ENCODE assay signal across 8 cellular contexts in genomic region chrX:153400146-153401132, GRCh38. TPM values are rescaled to one million over a fixed set of nuclear protein-coding genes. Genes with fewer than 3 reads are reported as not detected.
DNase-seq lines count a peak whose midpoint lies in the region; TF ChIP-seq lines count a peak whose summit lies in the region.

No MANE protein-coding gene starts in this region.

- no peak overlapping the region for H3K27ac ChIP-seq in Peyer's patch

- TF ChIP-seq CTCF in AG10803 (conservative IDR thresholded peaks at IDR 0.05; ENCODE audit: low read length) (peak; percentile 52), Peyer's patch (IDR thresholded peaks at IDR 0.05) (peak in 5 of 6 experiments; percentile 44 to 64 (median 52))

- H3K9me3 ChIP-seq in Peyer's patch: no peaks in the 10 kb centered on the region

- H3K4me1 ChIP-seq in Peyer's patch: no peaks in the 10 kb centered on the region

- DNase-seq in AG10803 (ENCODE audit: low read depth) (no peak), H4 (ENCODE audit: low spot score) (peak; percentile 31), Peyer's patch (peak in 2 of 3 donors; percentile 20 to 66), iPS-NIHi11 (ENCODE audit: low spot score) (peak; percentile 89), COR-L47 (lab: John Stamatoyannopoulos, UW) (no peak), pons (ENCODE audit: low spot score) (no peak)
- DNase-seq in activated effector memory CD4-positive, alpha-beta T cell treated with anti-CD3 and anti-CD28 coated beads, Interleukin-2, amount 50 U/mL, for 16 hours: peak; percentile 83
- peak; percentile 41 for DNase-seq in stimulated activated CD8-positive, alpha-beta memory T cell treated with anti-CD3 and anti-CD28 coated beads, Interleukin-4, amount 100 ng/mL, for 24 hours (ENCODE audit: low read depth)

- TF ChIP-seq POLR2A in Peyer's patch (IDR thresholded peaks at IDR 0.05): no peak

- H3K27me3 ChIP-seq in Peyer's patch: no peaks in the 10 kb centered on the region

- H3K36me3 ChIP-seq in Peyer's patch: no peaks in the 10 kb centered on the region

- H3K4me3 ChIP-seq in AG10803 (ENCODE audit: low read length) (no peak overlapping the region), Peyer's patch (no peak overlapping the region)

RNA-seq across cellular contexts. Expression of gene PNMA6E, which starts 0.7 kb away (rescaled TPM):
- not detected in 2 replicates for total RNA-seq in H4 (2014; rRNA removed; shearing (Covaris generic))
- not detected for total RNA-seq in Peyer's patch

RNA-seq across cellular contexts. Expression of gene ZFP92, which starts 10.8 kb away (rescaled TPM):
- not detected in 2 replicates for total RNA-seq in H4 (2014; rRNA removed; shearing (Covaris generic))
- 1 to 10 TPM in 1 of 4 donors, under 1 TPM in 3; 0.19 to 2.3 (median 0.81) TPM for total RNA-seq in Peyer's patch

RNA-seq across cellular contexts. Expression of gene TREX2, which starts 45.4 kb away (rescaled TPM):
- 1.2 TPM in 1 of 2 replicates, not detected in the other for total RNA-seq in H4 (2014; rRNA removed; shearing (Covaris generic))
- total RNA-seq in Peyer's patch: 1 to 10 TPM in 3 of 4 donors, not detected in 1; 1.1 to 3.1 (median 3.0) TPM

Comparison
In these comparisons a context has a peak if more than half of its experiments do, and no peak if none do; other contexts are left out.
1. DNase-seq: peak in H4 (single experiment), Peyer's patch (2 of 3), activated effector memory CD4-positive, alpha-beta T cell treated with anti-CD3 and anti-CD28 coated beads, Interleukin-2, amount 50 U/mL, for 16 hours (single experiment), iPS-NIHi11 (single experiment) and stimulated activated CD8-positive, alpha-beta memory T cell treated with anti-CD3 and anti-CD28 coated beads, Interleukin-4, amount 100 ng/mL, for 24 hours (single experiment); none in AG10803 (single experiment), COR-L47 (single experiment) and pons (single experiment).